Comparison of ENCODE assay signal across 1 cellular context in the genomic region with DNA sequence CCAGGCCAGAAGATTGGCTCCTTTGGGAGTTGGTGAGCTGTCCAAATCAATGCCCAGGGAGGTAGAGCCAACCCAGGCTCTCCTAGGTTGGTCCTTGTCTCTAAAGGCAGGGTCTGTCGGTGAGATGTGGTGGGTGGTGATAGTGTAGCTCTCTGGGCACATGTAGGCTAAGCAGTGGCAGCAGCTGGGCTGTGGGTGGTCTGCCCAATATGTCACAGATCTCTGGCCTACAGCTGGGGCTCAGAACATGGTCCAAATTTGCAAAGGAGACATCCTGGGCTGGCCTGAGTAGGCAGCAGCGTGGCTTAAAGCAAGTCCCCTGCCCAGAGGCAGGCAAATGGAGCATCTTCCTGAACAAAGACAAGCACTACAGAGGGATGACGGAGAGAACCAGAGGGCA.
TF ChIP-seq lines count a peak whose summit lies in the region.

No MANE protein-coding gene starts in this region.

TF ChIP-seq in GM23338, 12 proteins besides CTCF, POLR2A, EP300 and RAD21 (continued from another document):
- TF ChIP-seq, protein P1, sequence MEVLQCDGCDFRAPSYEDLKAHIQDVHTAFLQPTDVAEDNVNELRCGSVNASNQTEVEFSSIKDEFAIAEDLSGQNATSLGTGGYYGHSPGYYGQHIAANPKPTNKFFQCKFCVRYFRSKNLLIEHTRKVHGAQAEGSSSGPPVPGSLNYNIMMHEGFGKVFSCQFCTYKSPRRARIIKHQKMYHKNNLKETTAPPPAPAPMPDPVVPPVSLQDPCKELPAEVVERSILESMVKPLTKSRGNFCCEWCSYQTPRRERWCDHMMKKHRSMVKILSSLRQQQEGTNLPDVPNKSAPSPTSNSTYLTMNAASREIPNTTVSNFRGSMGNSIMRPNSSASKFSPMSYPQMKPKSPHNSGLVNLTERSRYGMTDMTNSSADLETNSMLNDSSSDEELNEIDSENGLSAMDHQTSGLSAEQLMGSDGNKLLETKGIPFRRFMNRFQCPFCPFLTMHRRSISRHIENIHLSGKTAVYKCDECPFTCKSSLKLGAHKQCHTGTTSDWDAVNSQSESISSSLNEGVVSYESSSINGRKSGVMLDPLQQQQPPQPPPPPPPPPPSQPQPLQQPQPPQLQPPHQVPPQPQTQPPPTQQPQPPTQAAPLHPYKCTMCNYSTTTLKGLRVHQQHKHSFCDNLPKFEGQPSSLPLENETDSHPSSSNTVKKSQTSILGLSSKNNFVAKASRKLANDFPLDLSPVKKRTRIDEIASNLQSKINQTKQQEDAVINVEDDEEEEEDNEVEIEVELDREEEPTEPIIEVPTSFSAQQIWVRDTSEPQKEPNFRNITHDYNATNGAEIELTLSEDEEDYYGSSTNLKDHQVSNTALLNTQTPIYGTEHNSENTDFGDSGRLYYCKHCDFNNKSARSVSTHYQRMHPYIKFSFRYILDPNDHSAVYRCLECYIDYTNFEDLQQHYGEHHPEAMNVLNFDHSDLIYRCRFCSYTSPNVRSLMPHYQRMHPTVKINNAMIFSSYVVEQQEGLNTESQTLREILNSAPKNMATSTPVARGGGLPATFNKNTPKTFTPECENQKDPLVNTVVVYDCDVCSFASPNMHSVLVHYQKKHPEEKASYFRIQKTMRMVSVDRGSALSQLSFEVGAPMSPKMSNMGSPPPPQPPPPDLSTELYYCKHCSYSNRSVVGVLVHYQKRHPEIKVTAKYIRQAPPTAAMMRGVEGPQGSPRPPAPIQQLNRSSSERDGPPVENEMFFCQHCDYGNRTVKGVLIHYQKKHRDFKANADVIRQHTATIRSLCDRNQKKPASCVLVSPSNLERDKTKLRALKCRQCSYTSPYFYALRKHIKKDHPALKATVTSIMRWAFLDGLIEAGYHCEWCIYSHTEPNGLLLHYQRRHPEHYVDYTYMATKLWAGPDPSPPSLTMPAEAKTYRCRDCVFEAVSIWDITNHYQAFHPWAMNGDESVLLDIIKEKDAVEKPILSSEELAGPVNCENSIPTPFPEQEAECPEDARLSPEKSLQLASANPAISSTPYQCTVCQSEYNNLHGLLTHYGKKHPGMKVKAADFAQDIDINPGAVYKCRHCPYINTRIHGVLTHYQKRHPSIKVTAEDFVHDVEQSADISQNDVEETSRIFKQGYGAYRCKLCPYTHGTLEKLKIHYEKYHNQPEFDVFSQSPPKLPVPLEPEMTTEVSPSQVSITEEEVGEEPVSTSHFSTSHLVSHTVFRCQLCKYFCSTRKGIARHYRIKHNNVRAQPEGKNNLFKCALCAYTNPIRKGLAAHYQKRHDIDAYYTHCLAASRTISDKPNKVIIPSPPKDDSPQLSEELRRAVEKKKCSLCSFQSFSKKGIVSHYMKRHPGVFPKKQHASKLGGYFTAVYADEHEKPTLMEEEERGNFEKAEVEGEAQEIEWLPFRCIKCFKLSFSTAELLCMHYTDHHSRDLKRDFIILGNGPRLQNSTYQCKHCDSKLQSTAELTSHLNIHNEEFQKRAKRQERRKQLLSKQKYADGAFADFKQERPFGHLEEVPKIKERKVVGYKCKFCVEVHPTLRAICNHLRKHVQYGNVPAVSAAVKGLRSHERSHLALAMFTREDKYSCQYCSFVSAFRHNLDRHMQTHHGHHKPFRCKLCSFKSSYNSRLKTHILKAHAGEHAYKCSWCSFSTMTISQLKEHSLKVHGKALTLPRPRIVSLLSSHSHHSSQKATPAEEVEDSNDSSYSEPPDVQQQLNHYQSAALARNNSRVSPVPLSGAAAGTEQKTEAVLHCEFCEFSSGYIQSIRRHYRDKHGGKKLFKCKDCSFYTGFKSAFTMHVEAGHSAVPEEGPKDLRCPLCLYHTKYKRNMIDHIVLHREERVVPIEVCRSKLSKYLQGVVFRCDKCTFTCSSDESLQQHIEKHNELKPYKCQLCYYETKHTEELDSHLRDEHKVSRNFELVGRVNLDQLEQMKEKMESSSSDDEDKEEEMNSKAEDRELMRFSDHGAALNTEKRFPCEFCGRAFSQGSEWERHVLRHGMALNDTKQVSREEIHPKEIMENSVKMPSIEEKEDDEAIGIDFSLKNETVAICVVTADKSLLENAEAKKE (CRISPR knock-in tag; IDR thresholded peaks at IDR 0.05), result no peak
